Comparison of ENCODE assay signal across 10 cellular contexts in genomic region chr15:40050788-40051615, GRCh38. TPM values are rescaled to one million over a fixed set of nuclear protein-coding genes. Genes with fewer than 3 reads are reported as not detected.
DNase-seq lines count a peak whose midpoint lies in the region; ATAC-seq, FAIRE-seq and TF ChIP-seq lines count a peak whose summit lies in the region.
"Had no signal": no experiment of that assay in that cellular context is flagged by ENCODE, and none has a peak within 500 bp of the region (broad histone marks: within the 10 kb centered on the region; RNA-seq: fewer than 3 reads in every experiment).

No MANE protein-coding gene starts in this region.

- TF ChIP-seq CTCF in bronchial epithelial cell (IDR thresholded peaks at IDR 0.05; ENCODE audit: insufficient read depth, low read length, severe bottlenecking) = no peak
- TF ChIP-seq CTCF in CD4-positive, alpha-beta T cell (IDR thresholded peaks at IDR 0.05) = no peak

- H3K9ac ChIP-seq in BLaER1 = no peak overlapping the region

- no peaks in the 10 kb centered on the region for H4K20me1 ChIP-seq in BLaER1

- H3K27ac Mint-ChIP-seq in CD4-positive, alpha-beta T cell = no peak overlapping the region
- H3K27ac Mint-ChIP-seq: activated CD4-positive, alpha-beta memory T cell treated with anti-CD3 and anti-CD28 coated beads, Interleukin-2, amount 10 ng/mL, durations not matched to agents 7 days and 5 days had no signal

- DNase-seq in HAP-1 (ENCODE audit: low spot score in 2 of 2) = peak; percentile 15 to 42
- no peak for DNase-seq in bronchial epithelial cell (ENCODE audit: low read depth)
- peak; percentile 11 for DNase-seq in mucosa of gallbladder (ENCODE audit: low spot score)
- no peak for DNase-seq in CD4-positive, alpha-beta T cell
- DNase-seq in activated CD4-positive, alpha-beta T cell treated with anti-CD3 and anti-CD28 coated beads, Interleukin-2, amount 50 U/mL, for 1 hour = no peak
- DNase-seq: activated CD4-positive, alpha-beta memory T cell treated with anti-CD3 and anti-CD28 coated beads, Interleukin-2, amount 10 ng/mL, durations not matched to agents 7 days and 5 days had no signal

- H3K9me3 ChIP-seq in BLaER1 (no peaks in the 10 kb centered on the region), HAP-1 (no peaks in the 10 kb centered on the region)
- no peaks in the 10 kb centered on the region for H3K9me3 ChIP-seq in CD4-positive, alpha-beta T cell (ENCODE audit: control insufficient read depth, low read length)
- H3K9me3 ChIP-seq: SJSA1 had no signal

- no peaks in the 10 kb centered on the region for H3K36me3 ChIP-seq in BLaER1
- H3K36me3 ChIP-seq in HAP-1 (replicated peaks) = peaks cover 10% of the 10 kb centered on the region; the same call in 1 of the 2 replicates
- no peaks in the 10 kb centered on the region for H3K36me3 ChIP-seq in bronchial epithelial cell (ENCODE audit: control insufficient read depth, insufficient read depth, low read length)

- ATAC-seq in HG03457 (IDR thresholded peaks at IDR 0.05; ENCODE audit: unreplicated experiment) = no peak
- no peak for ATAC-seq in CD4-positive, alpha-beta T cell (ENCODE audit: poor library complexity)
- no peak for ATAC-seq in HG02884 (IDR thresholded peaks at IDR 0.05; ENCODE audit: unreplicated experiment)

- no peaks in the 10 kb centered on the region for H3K36me3 Mint-ChIP-seq in CD4-positive, alpha-beta T cell (ENCODE audit: low read depth)

- peak; percentile 40 for FAIRE-seq in bronchial epithelial cell (lab: Jason Lieb, UNC)

- H3K27ac ChIP-seq in BLaER1 = peak overlapping the region; percentile 76
- H3K27ac ChIP-seq in CD4-positive, alpha-beta T cell (ENCODE audit: low read depth, low read length) = no peak overlapping the region
- H3K27ac ChIP-seq: SJSA1 had no signal

- no peak overlapping the region for H3K4me3 Mint-ChIP-seq in CD4-positive, alpha-beta T cell
- H3K4me3 Mint-ChIP-seq: activated CD4-positive, alpha-beta memory T cell treated with anti-CD3 and anti-CD28 coated beads, Interleukin-2, amount 10 ng/mL, durations not matched to agents 7 days and 5 days had no signal

- H3K4me3 ChIP-seq in BLaER1 = no peak overlapping the region
- no peak overlapping the region for H3K4me3 ChIP-seq in HAP-1
- no peak overlapping the region for H3K4me3 ChIP-seq in bronchial epithelial cell (ENCODE audit: low read depth, low read length)
- H3K4me3 ChIP-seq: SJSA1 had no signal

- H3K4me2 ChIP-seq in BLaER1 = peak overlapping the region; percentile 95; the same call in 1 of the 2 replicates

- CTCF ChIA-PET in CD4-positive, alpha-beta T cell (lab: Charles Lee) = no interaction called here

- H3K4me1 ChIP-seq in BLaER1 (peaks cover 97% of the 10 kb centered on the region), HAP-1 (no peaks in the 10 kb centered on the region; the same call in 1 of the 2 replicates)

- peaks cover 88% of the 10 kb centered on the region for H3K4me1 Mint-ChIP-seq in CD4-positive, alpha-beta T cell (ENCODE audit: low read depth)

- H3K27me3 Mint-ChIP-seq in CD4-positive, alpha-beta T cell = no peaks in the 10 kb centered on the region
- H3K27me3 Mint-ChIP-seq: activated CD4-positive, alpha-beta memory T cell treated with anti-CD3 and anti-CD28 coated beads, Interleukin-2, amount 10 ng/mL, durations not matched to agents 7 days and 5 days had no signal

- in situ Hi-C loops in HAP-1 (cut with MboI; ENCODE audit: low sequenced_read_pairs) = no loop called here

- POLR2A ChIA-PET in CD4-positive, alpha-beta T cell (lab: Charles Lee) = no interaction called here

- intact Hi-C loops in CD4-positive, alpha-beta T cell (cut with DNase I, micrococcal nuclease) = no loop called here

- H3K9me3 Mint-ChIP-seq in CD4-positive, alpha-beta T cell = no peaks in the 10 kb centered on the region
- H3K9me3 Mint-ChIP-seq: activated CD4-positive, alpha-beta memory T cell treated with anti-CD3 and anti-CD28 coated beads, Interleukin-2, amount 10 ng/mL, durations not matched to agents 7 days and 5 days had no signal

- no peaks in the 10 kb centered on the region for H3K27me3 ChIP-seq in BLaER1
- no peaks in the 10 kb centered on the region for H3K27me3 ChIP-seq in HAP-1 (ENCODE audit: low read depth)
- no peaks in the 10 kb centered on the region for H3K27me3 ChIP-seq in bronchial epithelial cell (ENCODE audit: control insufficient read depth, insufficient read depth, low read length)
- H3K27me3 ChIP-seq in CD4-positive, alpha-beta T cell (ENCODE audit: control insufficient read depth, insufficient read depth, low read length) = no peaks in the 10 kb centered on the region
- H3K27me3 ChIP-seq: SJSA1 had no signal

RNA-seq across cellular contexts. Expression of gene SRP14, which starts 12.0 kb away (rescaled TPM):
- 95.8 and 176 TPM in 2 replicates for total RNA-seq in bronchial epithelial cell
- 186 TPM for total RNA-seq in mucosa of gallbladder
- 100 to 1,000 TPM; 120 to 126 TPM for total RNA-seq in CD4-positive, alpha-beta T cell

RNA-seq across cellular contexts. Expression of gene BMF, which starts 57.7 kb away (rescaled TPM):
- total RNA-seq in bronchial epithelial cell (1.4 and 1.6 TPM in 2 replicates), mucosa of gallbladder (36.2 TPM)
- 10 to 100 TPM; 13.5 to 13.9 TPM for total RNA-seq in CD4-positive, alpha-beta T cell

Comparison
In these comparisons a context has a peak if more than half of its experiments do, and no peak if none do; other contexts are left out.
1. DNase-seq: peak in HAP-1 (2 of 2) and mucosa of gallbladder (single experiment); none in bronchial epithelial cell (single experiment), CD4-positive, alpha-beta T cell (0 of 10) and activated CD4-positive, alpha-beta T cell treated with anti-CD3 and anti-CD28 coated beads, Interleukin-2, amount 50 U/mL, for 1 hour (single experiment).